ENCODE assay signal across 8 cellular contexts in the genomic region with DNA sequence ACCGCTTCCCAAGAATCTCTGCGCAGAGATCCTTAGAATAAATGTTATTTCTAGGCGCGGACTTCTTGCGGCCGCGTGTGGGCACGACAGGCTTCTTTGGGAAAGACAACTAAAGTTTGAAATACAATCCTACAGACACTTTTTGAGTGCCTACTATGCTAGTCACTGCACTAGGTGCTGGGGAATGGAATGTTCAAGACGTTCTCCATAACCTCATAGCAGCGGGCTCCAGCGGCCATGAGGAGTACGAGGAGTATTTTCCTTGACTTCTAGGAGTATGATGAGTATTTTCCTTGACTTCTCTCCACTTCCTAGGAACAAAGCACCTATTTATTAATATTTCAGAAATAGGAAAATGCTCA. TPM values are rescaled to one million over a fixed set of nuclear protein-coding genes. Genes with fewer than 3 reads are reported as not detected.
DNase-seq lines count a peak whose midpoint lies in the region; ATAC-seq and TF ChIP-seq lines count a peak whose summit lies in the region.

No MANE protein-coding gene starts in this region.

- H2BK5ac ChIP-seq in H9 (ENCODE audit: insufficient read length, low read length) = no peak overlapping the region

- no peak overlapping the region for H3K14ac ChIP-seq in H9 (ENCODE audit: insufficient read depth, low read length)

- peak overlapping the region; percentile 58 for H3K4me3 ChIP-seq in DOHH2 (ENCODE audit: low read length)
- peak overlapping the region; percentile 33 to 64 for H3K4me3 ChIP-seq in mucosa of rectum (ENCODE audit: low read length in 2 of 2)

- TF ChIP-seq CTCF in DOHH2 (IDR thresholded peaks at IDR 0.05; ENCODE audit: low read depth, low read length, poor library complexity, severe bottlenecking) (no peak), H9 (conservative IDR thresholded peaks at IDR 0.05) (no peak; the same call in 2 of the 3 replicates)

- WGBS in H9 (ENCODE audit: extremely low coverage, insufficient read length, low lambda C conversion rate) = no CpG with 5 or more reads among the region's 12 CpGs

- H3K36me3 ChIP-seq in DOHH2 (ENCODE audit: control insufficient read depth, low read length) (peaks cover 22% of the 10 kb centered on the region), mucosa of rectum (ENCODE audit: control insufficient read depth in 2 of 2, insufficient read depth in 2 of 2, low read length in 2 of 2) (peaks cover 3 to 13% of the 10 kb centered on the region in 2 donors)

- no peak overlapping the region for H4K8ac ChIP-seq in H9 (replicated peaks; ENCODE audit: insufficient read length, low read depth, low read length)

- H3T11ph ChIP-seq in H9 (ENCODE audit: low read length) = no peak overlapping the region

- DNase-seq in H9 (no peak), GF-D8 (lab: John Stamatoyannopoulos, UW) (no peak), DMS53 (lab: John Stamatoyannopoulos, UW) (no peak), iPS-NIHi7 (ENCODE audit: extremely low spot score) (no peak), left colon (no peak)
- DNase-seq in activated T-helper 1 cell treated with anti-CD3 and anti-CD28 coated beads, Interleukin-12 subunit alpha, Interleukin-12 subunit beta, Interleukin-2, Interleukin-4 antibody, amounts not matched to agents 30 ng/mL and 10 ng/mL and 1 ng/mL, durations not matched to agents 14 hours and 24 hours and 36 hours (ENCODE audit: low spot score) = no peak

- H3K36me3 Mint-ChIP-seq in H9 (ENCODE audit: insufficient read depth in 1 of 3, low read depth in 3 of 3) = peaks cover 25 to 30% (median 26%) of the 10 kb centered on the region in 3 experiments
- H3K36me3 Mint-ChIP-seq in activated T-helper 1 cell treated with anti-CD3 and anti-CD28 coated beads, Interleukin-12 subunit alpha, Interleukin-12 subunit beta, Interleukin-2, Interleukin-4 antibody, amounts not matched to agents 30 ng/mL and 10 ng/mL and 1 ng/mL, durations not matched to agents 14 hours and 24 hours and 36 hours (ENCODE audit: low read depth) = peaks cover 7% of the 10 kb centered on the region

- H2BK20ac ChIP-seq in H9 (ENCODE audit: low read depth, low read length, poor library complexity, severe bottlenecking) = no peak overlapping the region

- H3K4me1 Mint-ChIP-seq in H9 = peaks cover 9 to 13% of the 10 kb centered on the region in 2 experiments
- H3K4me1 Mint-ChIP-seq in activated T-helper 1 cell treated with anti-CD3 and anti-CD28 coated beads, Interleukin-12 subunit alpha, Interleukin-12 subunit beta, Interleukin-2, Interleukin-4 antibody, amounts not matched to agents 30 ng/mL and 10 ng/mL and 1 ng/mL, durations not matched to agents 14 hours and 24 hours and 36 hours (ENCODE audit: low read depth) = peaks cover 15% of the 10 kb centered on the region

- no peaks in the 10 kb centered on the region for H4K20me1 ChIP-seq in DOHH2 (ENCODE audit: control insufficient read depth, insufficient read depth, low read depth, low read length)
- H4K20me1 ChIP-seq in H9 (ENCODE audit: control insufficient read depth, insufficient read depth, insufficient read length) = no peaks in the 10 kb centered on the region

- H3K4ac ChIP-seq in H9 (ENCODE audit: low read depth, low read length) = no peak overlapping the region

- H3K79me1 ChIP-seq in H9 (ENCODE audit: insufficient read depth, low read depth, low read length, poor library complexity, severe bottlenecking) = no peaks in the 10 kb centered on the region

- peak overlapping the region in 1 of 3 experiments; percentile 94; a peak in 3 of 7 replicates for H3K27ac Mint-ChIP-seq in H9
- H3K27ac Mint-ChIP-seq in activated T-helper 1 cell treated with anti-CD3 and anti-CD28 coated beads, Interleukin-12 subunit alpha, Interleukin-12 subunit beta, Interleukin-2, Interleukin-4 antibody, amounts not matched to agents 30 ng/mL and 10 ng/mL and 1 ng/mL, durations not matched to agents 14 hours and 24 hours and 36 hours = peak overlapping the region; percentile 96

- no peak overlapping the region for H3K18ac ChIP-seq in H9 (ENCODE audit: insufficient read length, low read depth, low read length)

- peaks cover 14% of the 10 kb centered on the region for H3K4me1 ChIP-seq in DOHH2 (ENCODE audit: control insufficient read depth, low read length)
- H3K4me1 ChIP-seq in H9 (ENCODE audit: insufficient read depth, low read length) = no peaks in the 10 kb centered on the region
- peaks cover 0 to 12% of the 10 kb centered on the region in 2 donors for H3K4me1 ChIP-seq in mucosa of rectum (ENCODE audit: control insufficient read depth in 2 of 2, insufficient read depth in 2 of 2, low read length in 2 of 2)

- no peak overlapping the region for H3K27ac ChIP-seq in DOHH2 (ENCODE audit: low read depth, low read length)
- H3K27ac ChIP-seq in H9 (ENCODE audit: insufficient read length, low read depth, low read length) = no peak overlapping the region
- no peak overlapping the region for H3K27ac ChIP-seq in mucosa of rectum (ENCODE audit: low read depth in 2 of 2, low read length in 2 of 2)

- no peaks in the 10 kb centered on the region for H3F3A ChIP-seq in DOHH2 (ENCODE audit: control insufficient read depth, insufficient read depth)

- no peaks in the 10 kb centered on the region; a peak in 2 of 5 replicates for H3K9me3 Mint-ChIP-seq in H9
- no peaks in the 10 kb centered on the region for H3K9me3 Mint-ChIP-seq in activated T-helper 1 cell treated with anti-CD3 and anti-CD28 coated beads, Interleukin-12 subunit alpha, Interleukin-12 subunit beta, Interleukin-2, Interleukin-4 antibody, amounts not matched to agents 30 ng/mL and 10 ng/mL and 1 ng/mL, durations not matched to agents 14 hours and 24 hours and 36 hours

- intact Hi-C loops in activated T-helper 1 cell treated with anti-CD3 and anti-CD28 coated beads, Interleukin-12 subunit alpha, Interleukin-12 subunit beta, Interleukin-2, Interleukin-4 antibody, amounts not matched to agents 30 ng/mL and 10 ng/mL and 1 ng/mL, durations not matched to agents 14 hours and 24 hours and 36 hours (cut with micrococcal nuclease) = loop anchor here (1.0 to 5.0 kb wide), 9 partner anchors 77 to 911 kb away; a partner anchor contains a TSS
- intact Hi-C loops in left colon (cut with DNase I, micrococcal nuclease) = loop anchor here in 1 of 2 donors (5.0 kb wide), 1 partner anchor 98 kb away; no protein-coding TSS in a partner anchor

- H4K5ac ChIP-seq in H9 (ENCODE audit: insufficient read length, low read depth, low read length) = no peak overlapping the region

- H2AK5ac ChIP-seq in H9 (ENCODE audit: insufficient read length, low read length) = no peak overlapping the region

- no peaks in the 10 kb centered on the region for H3K23me2 ChIP-seq in H9 (ENCODE audit: insufficient read length, low read depth, low read length, poor library complexity, severe bottlenecking)

- H3K9ac ChIP-seq in H9 (ENCODE audit: extremely low read depth, insufficient read length, low read length) (peak overlapping the region; percentile 7), mucosa of rectum (ENCODE audit: low read depth in 1 of 2, low read length in 2 of 2) (peak overlapping the region in 1 of 2 donors; percentile 24)

- H3K9me3 ChIP-seq in DOHH2 (ENCODE audit: control insufficient read depth, insufficient read depth, low read length) = no peaks in the 10 kb centered on the region
- H3K9me3 ChIP-seq in H9 (ENCODE audit: control insufficient read depth, low read depth, low read length) = no peaks in the 10 kb centered on the region
- H3K9me3 ChIP-seq in mucosa of rectum (ENCODE audit: control insufficient read depth in 2 of 2, low read length in 2 of 2) = no peaks in the 10 kb centered on the region

- H3K79me2 ChIP-seq in DOHH2 (ENCODE audit: control insufficient read depth, low read length) = peaks cover 31% of the 10 kb centered on the region
- peaks cover 6% of the 10 kb centered on the region; the same call in 1 of the 2 replicates for H3K79me2 ChIP-seq in H9 (ENCODE audit: insufficient read depth, low read length)

- H3K27me3 ChIP-seq in DOHH2 (ENCODE audit: control insufficient read depth, low read length) = no peaks in the 10 kb centered on the region
- H3K27me3 ChIP-seq in H9 (ENCODE audit: insufficient read depth, low read length) = no peaks in the 10 kb centered on the region
- no peaks in the 10 kb centered on the region for H3K27me3 ChIP-seq in mucosa of rectum (ENCODE audit: control insufficient read depth in 2 of 2, insufficient read depth in 2 of 2, low read length in 2 of 2)

- no peak overlapping the region for H3K23ac ChIP-seq in H9 (ENCODE audit: insufficient read length, low read depth, low read length)

- H3K56ac ChIP-seq in H9 (ENCODE audit: insufficient read length, low read depth, low read length) = no peak overlapping the region

- H2BK15ac ChIP-seq in H9 (ENCODE audit: low read depth, low read length) = no peak overlapping the region

- H2BK12ac ChIP-seq in H9 (ENCODE audit: insufficient read length, low read depth, low read length) = no peak overlapping the region

- peak overlapping the region; percentile 55 to 97 for H3K4me3 Mint-ChIP-seq in H9
- H3K4me3 Mint-ChIP-seq in activated T-helper 1 cell treated with anti-CD3 and anti-CD28 coated beads, Interleukin-12 subunit alpha, Interleukin-12 subunit beta, Interleukin-2, Interleukin-4 antibody, amounts not matched to agents 30 ng/mL and 10 ng/mL and 1 ng/mL, durations not matched to agents 14 hours and 24 hours and 36 hours = peak overlapping the region; percentile 95

- ATAC-seq in left colon = no peak

- H2AFZ ChIP-seq in H9 (ENCODE audit: low read length) = no peak overlapping the region

- H3K4me2 ChIP-seq in DOHH2 (ENCODE audit: low read length) (peak overlapping the region; percentile 58), H9 (ENCODE audit: insufficient read depth, insufficient read length, low read length) (peak overlapping the region; percentile 59)

- no peak overlapping the region for H4K91ac ChIP-seq in H9 (ENCODE audit: insufficient read length, low read depth, low read length)

- H3K9me2 ChIP-seq in DOHH2 (replicated peaks; ENCODE audit: control insufficient read depth, low read length) = no peaks in the 10 kb centered on the region

- no peak overlapping the region for H2BK120ac ChIP-seq in H9 (ENCODE audit: low read depth, low read length, poor library complexity, severe bottlenecking)

- H3K27me3 Mint-ChIP-seq in H9 (ENCODE audit: low read depth) = no peaks in the 10 kb centered on the region
- peaks cover 4% of the 10 kb centered on the region for H3K27me3 Mint-ChIP-seq in activated T-helper 1 cell treated with anti-CD3 and anti-CD28 coated beads, Interleukin-12 subunit alpha, Interleukin-12 subunit beta, Interleukin-2, Interleukin-4 antibody, amounts not matched to agents 30 ng/mL and 10 ng/mL and 1 ng/mL, durations not matched to agents 14 hours and 24 hours and 36 hours (ENCODE audit: insufficient read depth)

RNA-seq across cellular contexts. Expression of a gene that starts 0.6 kb away (rescaled TPM):
- total RNA-seq in H9 (2021) (63.5 and 66.7 TPM in 2 replicates), left colon (10 to 100 TPM; 39.1 to 39.2 TPM)
- total RNA-seq in activated T-helper 1 cell treated with anti-CD3 and anti-CD28 coated beads, Interleukin-12 subunit alpha, Interleukin-12 subunit beta, Interleukin-2, Interleukin-4 antibody, amounts not matched to agents 30 ng/mL and 10 ng/mL and 1 ng/mL, durations not matched to agents 14 hours and 24 hours and 36 hours = 29.7 and 30.2 TPM in 2 replicates
